ENCODE assay signal across 7 cellular contexts in the genomic region with DNA sequence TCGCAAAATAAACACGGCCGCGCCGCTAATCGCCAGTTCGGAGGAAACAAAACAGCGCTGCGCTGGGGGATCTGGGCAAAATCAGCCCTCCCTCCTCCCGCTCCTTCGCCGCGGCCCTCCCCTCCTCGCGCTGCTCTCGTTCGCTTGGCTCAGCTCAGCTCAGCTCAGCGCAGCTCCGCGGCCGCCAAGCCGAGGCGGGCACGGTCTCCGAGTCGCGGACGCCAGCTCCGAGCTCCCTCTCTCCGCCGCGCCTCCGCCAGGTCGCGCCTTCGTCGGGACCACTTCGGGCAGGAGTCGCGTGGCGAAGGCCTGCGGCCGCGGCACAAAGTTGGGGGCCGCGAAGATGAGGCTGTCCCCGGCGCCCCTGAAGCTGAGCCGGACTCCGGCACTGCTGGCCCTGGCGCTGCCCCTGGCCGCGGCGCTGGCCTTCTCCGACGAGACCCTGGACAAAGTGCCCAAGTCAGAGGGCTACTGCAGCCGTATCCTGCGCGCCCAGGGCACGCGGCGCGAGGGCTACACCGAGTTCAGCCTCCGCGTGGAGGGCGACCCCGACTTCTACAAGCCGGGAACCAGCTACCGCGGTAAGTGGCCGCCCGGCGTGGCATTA. TPM values are rescaled to one million over a fixed set of nuclear protein-coding genes. Genes with fewer than 3 reads are reported as not detected.
DNase-seq lines count a peak whose midpoint lies in the region; ATAC-seq and TF ChIP-seq lines count a peak whose summit lies in the region.

SPON1 (plus strand) TSS at position 162 of the 607 bp plus-strand sequence; CDS start at position 344, 182 bp downstream.

- in situ Hi-C loops in ACHN (cut with HindIII; ENCODE audit: low pct_ligation_motif_present, low pct_unique_long_range_greater_than_20kb, low sequenced_read_pairs): no loop called here

- H3K36me3 ChIP-seq in aorta (ENCODE audit: control insufficient read depth in 1 of 2, insufficient read depth in 2 of 2, low read length in 1 of 2): no peaks in the 10 kb centered on the region

- H3K4me1 ChIP-seq in foreskin keratinocyte (no peaks in the 10 kb centered on the region), aorta (ENCODE audit: control insufficient read depth in 1 of 2, insufficient read depth in 2 of 2, low read length in 2 of 2) (no peaks in the 10 kb centered on the region)

- H3K27me3 ChIP-seq in foreskin keratinocyte: peaks cover 100% of the 10 kb centered on the region
- no peaks in the 10 kb centered on the region for H3K27me3 ChIP-seq in aorta (ENCODE audit: control insufficient read depth in 1 of 2, insufficient read depth in 2 of 2, low read length in 1 of 2)

- no peak within 1 kb of the TSS for H3K27ac Mint-ChIP-seq in activated T-cell treated with anti-CD3 and anti-CD28 coated beads, Interleukin-2, amount 50 U/mL, for 72 hours

- H3K9me3 Mint-ChIP-seq in activated T-cell treated with anti-CD3 and anti-CD28 coated beads, Interleukin-2, amount 50 U/mL, for 72 hours: no peaks in the 10 kb centered on the region

- TF ChIP-seq CTCF in foreskin keratinocyte (conservative IDR thresholded peaks at IDR 0.05) (no peak), omental fat pad (IDR thresholded peaks at IDR 0.05) (no peak)

- H3K4me3 ChIP-seq in aorta (ENCODE audit: low read length in 2 of 2): peak within 1 kb of the TSS; percentile 29 to 61

- peak within 1 kb of the TSS; percentile 65 to 78 for H3K4me3 Mint-ChIP-seq in activated T-cell treated with anti-CD3 and anti-CD28 coated beads, Interleukin-2, amount 50 U/mL, for 72 hours

- 1% methylated on average over 69 to 74 of the region's 74 CpGs for WGBS in aorta, 2 donors

- intact Hi-C loops in aorta (cut with DNase I): no loop called here

- peaks cover 11% of the 10 kb centered on the region for H3K4me1 Mint-ChIP-seq in activated T-cell treated with anti-CD3 and anti-CD28 coated beads, Interleukin-2, amount 50 U/mL, for 72 hours (ENCODE audit: low read depth)

- ATAC-seq in activated T-cell treated with anti-CD3 and anti-CD28 coated beads, Interleukin-2, amount 50 U/mL, for 72 hours (replicated peaks in 1 of 2): peak; percentile 75 to 80
- peak; percentile 58 for ATAC-seq in foreskin keratinocyte
- peak; percentile 59 for ATAC-seq in omental fat pad (ENCODE audit: low FRiP score)
- ATAC-seq in aorta (ENCODE audit: low FRiP score): peak; percentile 83
- no peak for ATAC-seq in HG02884 (IDR thresholded peaks at IDR 0.05; ENCODE audit: unreplicated experiment)

- H3K36me3 Mint-ChIP-seq in activated T-cell treated with anti-CD3 and anti-CD28 coated beads, Interleukin-2, amount 50 U/mL, for 72 hours (ENCODE audit: insufficient read depth in 2 of 2): no peaks in the 10 kb centered on the region

- H3K27ac ChIP-seq in foreskin keratinocyte (no peak within 1 kb of the TSS), aorta (ENCODE audit: low read depth in 1 of 2, low read length in 2 of 2) (no peak within 1 kb of the TSS)

- DNase-seq in NCI-H524 treated with DMSO at 0.1 percent for 48 hours (lab: John Stamatoyannopoulos, UW) (peak; percentile 39), foreskin keratinocyte (no peak), omental fat pad (ENCODE audit: low spot score) (no peak), aorta (peak; percentile 62 to 88), ACHN (no peak)
- DNase-seq in activated T-cell treated with anti-CD3 and anti-CD28 coated beads, Interleukin-2, amount 50 U/mL, for 72 hours: peak; percentile 38 to 53

- H3K27me3 Mint-ChIP-seq in activated T-cell treated with anti-CD3 and anti-CD28 coated beads, Interleukin-2, amount 50 U/mL, for 72 hours (ENCODE audit: low read depth): peaks cover 77% of the 10 kb centered on the region

- H3K9me3 ChIP-seq in aorta (ENCODE audit: control insufficient read depth, low read length): no peaks in the 10 kb centered on the region

RNA-seq across cellular contexts. Expression of gene SPON1, which starts in this region (rescaled TPM):
- under 1 TPM; 0.12 to 0.16 TPM for total RNA-seq in activated T-cell treated with anti-CD3 and anti-CD28 coated beads, Interleukin-2, amount 50 U/mL, for 72 hours
- total RNA-seq in foreskin keratinocyte (not detected in 2 replicates), omental fat pad (100 to 1,000 TPM in 2 of 4 donors, 10 to 100 TPM in 2; 80.2 to 141 (median 103) TPM), aorta (10 to 100 TPM; 36.9 to 79.2 TPM)
- polyA plus RNA-seq in foreskin keratinocyte (not detected in 2 replicates), aorta (10 to 100 TPM in 1 of 2 donors, 1 to 10 TPM in 1; 7.0 to 12.9 TPM)

Comparison
In these comparisons a context has a peak if more than half of its experiments do, and no peak if none do; other contexts are left out.
1. RNA of gene SPON1 (total RNA-seq): 80.2 to 141 TPM in omental fat pad and 36.9 to 79.2 TPM in aorta; 0.12 to 0.16 TPM in activated T-cell treated with anti-CD3 and anti-CD28 coated beads, Interleukin-2, amount 50 U/mL, for 72 hours and not detected in foreskin keratinocyte; every median in the first group is over 10 times any median in the second.
2. Peak in DNase-seq and ATAC-seq in activated T-cell treated with anti-CD3 and anti-CD28 coated beads, Interleukin-2, amount 50 U/mL, for 72 hours; RNA of the gene not detected or under 1 TPM.
3. Peak in ATAC-seq in foreskin keratinocyte; RNA of the gene not detected or under 1 TPM.
4. DNase-seq: peak in NCI-H524 treated with DMSO at 0.1 percent for 48 hours (single experiment) and aorta (2 of 2); none in foreskin keratinocyte (0 of 2), omental fat pad (single experiment) and ACHN (single experiment).